17 cellular contexts compared by ENCODE assay signal in the genomic region with DNA sequence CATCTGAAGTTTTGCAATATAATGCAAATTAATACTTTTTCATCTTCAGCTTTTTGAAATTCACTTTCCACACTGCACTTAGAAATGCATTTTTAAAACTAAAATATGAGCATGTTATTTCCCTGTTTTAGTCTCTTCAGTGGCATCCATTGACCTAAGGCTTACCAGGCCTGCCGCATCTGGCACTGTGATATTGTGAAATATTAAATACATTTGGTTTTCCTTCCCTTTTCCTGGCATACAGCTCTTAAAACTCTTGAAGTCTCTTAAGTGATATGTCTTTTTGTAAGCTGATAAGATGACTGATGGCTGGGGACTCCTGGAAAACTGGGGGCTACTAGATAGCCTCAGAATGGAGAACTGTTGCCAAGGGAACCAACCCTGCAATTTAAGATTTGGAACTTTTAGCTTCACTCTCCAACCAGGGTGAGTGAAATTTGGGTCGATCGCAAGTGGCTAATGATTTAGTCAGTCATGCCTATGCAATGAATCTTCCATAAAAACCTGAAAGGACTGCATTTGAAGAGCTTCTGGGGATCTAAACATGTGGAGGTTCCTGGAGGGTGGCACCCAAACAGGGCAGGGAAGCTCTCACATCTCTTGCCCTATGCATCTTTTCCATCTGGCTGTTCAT.
DNase-seq lines count a peak whose midpoint lies in the region; ATAC-seq, FAIRE-seq and TF ChIP-seq lines count a peak whose summit lies in the region.
"Had no signal": no experiment of that assay in that cellular context is flagged by ENCODE, and none has a peak within 500 bp of the region (broad histone marks: within the 10 kb centered on the region; RNA-seq: fewer than 3 reads in every experiment).

No MANE protein-coding gene starts in this region.

- TF ChIP-seq CTCF in HepG2 (CRISPR knock-in tag; IDR thresholded peaks at IDR 0.05) (no peak), right lobe of liver (IDR thresholded peaks at IDR 0.05) (no peak)

- TF ChIP-seq RAD21 in HepG2 (CRISPR knock-in tag; IDR thresholded peaks at IDR 0.05) = no peak

- H3K9ac ChIP-seq in HepG2 (ENCODE audit: insufficient read depth, low read depth, low read length) = no peak overlapping the region

- peaks cover 10% of the 10 kb centered on the region for H3K9me3 Mint-ChIP-seq in stimulated activated effector memory CD8-positive, alpha-beta T cell treated with anti-CD3 and anti-CD28 coated beads, Interleukin-12 subunit alpha, Interleukin-12 subunit beta, amount 100 ng/mL, for 72 hours
- H3K9me3 Mint-ChIP-seq: mesothelial cell of epicardium had no signal

- no peaks in the 10 kb centered on the region for H4K20me1 ChIP-seq in HepG2 (ENCODE audit: insufficient read depth, low read length)

- H3K4me3 ChIP-seq in HepG2 (replicated peaks in 1 of 3; ENCODE audit: insufficient read depth in 1 of 3, low read depth in 2 of 3, low read length in 3 of 3) (no peak overlapping the region), right lobe of liver (no peak overlapping the region)
- H3K4me3 ChIP-seq: spleen, suprapubic skin had no signal

- H3K27ac Mint-ChIP-seq in stimulated activated effector memory CD8-positive, alpha-beta T cell treated with anti-CD3 and anti-CD28 coated beads, Interleukin-12 subunit alpha, Interleukin-12 subunit beta, amount 100 ng/mL, for 72 hours = no peak overlapping the region
- H3K27ac Mint-ChIP-seq: activated CD4-positive, alpha-beta memory T cell treated with anti-CD3 and anti-CD28 coated beads, Interleukin-2, amount 10 ng/mL, durations not matched to agents 7 days and 5 days; mesothelial cell of epicardium had no signal

- H3K36me3 Mint-ChIP-seq in stimulated activated effector memory CD8-positive, alpha-beta T cell treated with anti-CD3 and anti-CD28 coated beads, Interleukin-12 subunit alpha, Interleukin-12 subunit beta, amount 100 ng/mL, for 72 hours = no peaks in the 10 kb centered on the region
- H3K36me3 Mint-ChIP-seq: mesothelial cell of epicardium had no signal

- POLR2A ChIA-PET in HepG2 (lab: Yijun Ruan, JAX) = no interaction called here

- TF ChIP-seq EP300 in HepG2 (IDR thresholded peaks at IDR 0.05; ENCODE audit: low read depth in 2 of 2, low read length in 2 of 2) (no peak), HepG2 (CRISPR knock-in tag; IDR thresholded peaks at IDR 0.05; ENCODE audit: borderline replicate concordance) (no peak)

- no peaks in the 10 kb centered on the region for H3K4me1 Mint-ChIP-seq in stimulated activated effector memory CD8-positive, alpha-beta T cell treated with anti-CD3 and anti-CD28 coated beads, Interleukin-12 subunit alpha, Interleukin-12 subunit beta, amount 100 ng/mL, for 72 hours
- H3K4me1 Mint-ChIP-seq: activated CD4-positive, alpha-beta memory T cell treated with anti-CD3 and anti-CD28 coated beads, Interleukin-2, amount 10 ng/mL, durations not matched to agents 7 days and 5 days had no signal

- DNase-seq in HepG2 (ENCODE audit: low spot score) (no peak), right lobe of liver (no peak), SIG-M5 (lab: John Stamatoyannopoulos, UW) (peak; percentile 47), epithelial cell of prostate (ENCODE audit: low read depth, low spot score) (no peak), HUDEP-2 (lab: John Stamatoyannopoulos, UW; ENCODE audit: unreplicated experiment in 76 of 76) (no peak)
- no peak for DNase-seq in stimulated activated effector memory CD8-positive, alpha-beta T cell treated with anti-CD3 and anti-CD28 coated beads, Interleukin-12 subunit alpha, Interleukin-12 subunit beta, amount 100 ng/mL, for 72 hours (ENCODE audit: low spot score in 2 of 2)
- DNase-seq in stimulated activated CD4-positive, alpha-beta T cell treated with anti-CD3 and anti-CD28 coated beads, Interleukin-4, amount 100 ng/mL, for 24 hours = no peak
- DNase-seq: activated CD4-positive, alpha-beta memory T cell treated with anti-CD3 and anti-CD28 coated beads, Interleukin-2, amount 10 ng/mL, durations not matched to agents 7 days and 5 days; activated effector memory CD4-positive, alpha-beta T cell treated with Interleukin-2 at 50 U/mL for 16 hours; nucleus accumbens; RPMI8226; spleen had no signal

- H3K36me3 ChIP-seq in HepG2 (replicated peaks in 1 of 2; ENCODE audit: control insufficient read depth in 1 of 2, insufficient read depth in 2 of 2, low read length in 2 of 2) (no peaks in the 10 kb centered on the region), right lobe of liver (no peaks in the 10 kb centered on the region)
- H3K36me3 ChIP-seq: spleen, suprapubic skin had no signal

- H2AFZ ChIP-seq in HepG2 (ENCODE audit: low read length) = no peak overlapping the region

- intact Hi-C loops in HepG2 (cut with micrococcal nuclease; ENCODE audit: unreplicated experiment) (no loop called here), right lobe of liver (cut with DNase I) (no loop called here)

- H3K27ac ChIP-seq in HepG2 (ENCODE audit: extremely low read length, insufficient read depth, low read length) (no peak overlapping the region), right lobe of liver (no peak overlapping the region), epithelial cell of prostate (peak overlapping the region; percentile 71)
- H3K27ac ChIP-seq: spleen, suprapubic skin had no signal

- H3K4me3 Mint-ChIP-seq in stimulated activated effector memory CD8-positive, alpha-beta T cell treated with anti-CD3 and anti-CD28 coated beads, Interleukin-12 subunit alpha, Interleukin-12 subunit beta, amount 100 ng/mL, for 72 hours = no peak overlapping the region
- H3K4me3 Mint-ChIP-seq: activated CD4-positive, alpha-beta memory T cell treated with anti-CD3 and anti-CD28 coated beads, Interleukin-2, amount 10 ng/mL, durations not matched to agents 7 days and 5 days; mesothelial cell of epicardium had no signal

- H3K79me2 ChIP-seq in HepG2 (ENCODE audit: insufficient read depth, low read length) = no peaks in the 10 kb centered on the region

- H3K9me3 ChIP-seq in HepG2 (ENCODE audit: low read length) (no peaks in the 10 kb centered on the region), right lobe of liver (no peaks in the 10 kb centered on the region)
- H3K9me3 ChIP-seq: suprapubic skin had no signal

- TF ChIP-seq POLR2A in HepG2 (IDR thresholded peaks at IDR 0.05; ENCODE audit: insufficient read depth in 1 of 2, low read depth in 2 of 2, low read length in 2 of 2) = no peak
- TF ChIP-seq POLR2A in right lobe of liver (IDR thresholded peaks at IDR 0.05) = no peak

- no TSS peak for BruUV-seq in HepG2 (replicated peaks; lab: Mats Ljungman, UMichigan)

- CTCF ChIA-PET in HepG2 (lab: Yijun Ruan, JAX; ENCODE audit: low intra/inter-chr PET ratio, low total read pairs) = no interaction called here

- H3K27me3 ChIP-seq in HepG2 (ENCODE audit: control insufficient read depth in 1 of 2, insufficient read depth in 2 of 2, low read length in 2 of 2) = no peaks in the 10 kb centered on the region
- H3K27me3 ChIP-seq in right lobe of liver = no peaks in the 10 kb centered on the region
- H3K27me3 ChIP-seq: spleen, suprapubic skin had no signal

- in situ Hi-C loops in HepG2 (cut with HindIII; ENCODE audit: extremely low pct_ligation_motif_present, low pct_unique_long_range_greater_than_20kb) = no loop called here

- H3K4me2 ChIP-seq in HepG2 (ENCODE audit: low read depth, low read length) = no peak overlapping the region

- ATAC-seq in HepG2 = no peak
- ATAC-seq in right lobe of liver = no peak
- no peak for ATAC-seq in HG02970 (IDR thresholded peaks at IDR 0.05; ENCODE audit: low FRiP score, unreplicated experiment)
- ATAC-seq in stimulated activated effector memory CD8-positive, alpha-beta T cell treated with anti-CD3 and anti-CD28 coated beads, Interleukin-12 subunit alpha, Interleukin-12 subunit beta, amount 100 ng/mL, for 72 hours = no peak

- FAIRE-seq in HepG2 (lab: Jason Lieb, UNC) = no peak
- FAIRE-seq: A204.1, islet of Langerhans had no signal

- 52% methylated on average over 3 of the region's 3 CpGs for WGBS in HepG2 (ENCODE audit: low lambda C conversion rate)
- 73% methylated on average over 2 of the region's 3 CpGs for WGBS in right lobe of liver (ENCODE audit: insufficient coverage, low coverage, low lambda C conversion rate, missing lambda C conversion rate)

- no peaks in the 10 kb centered on the region for H3K4me1 ChIP-seq in HepG2 (ENCODE audit: insufficient read depth, low read length)
- H3K4me1 ChIP-seq in right lobe of liver = no peaks in the 10 kb centered on the region
- H3K4me1 ChIP-seq: spleen had no signal

TF ChIP-seq in HepG2, 621 proteins besides CTCF, POLR2A, EP300 and RAD21:
- TF ChIP-seq RBFOX2 (IDR thresholded peaks at IDR 0.05; ENCODE audit: low read depth, low read length) (no peak), CEBPB (IDR thresholded peaks at IDR 0.05; ENCODE audit: borderline replicate concordance, low read depth, low read length) (0 out of 2 replicates have a peak, but pooled peaks have one; percentile 2)
